ENCODE assay signal across 9 cellular contexts in the genomic region with DNA sequence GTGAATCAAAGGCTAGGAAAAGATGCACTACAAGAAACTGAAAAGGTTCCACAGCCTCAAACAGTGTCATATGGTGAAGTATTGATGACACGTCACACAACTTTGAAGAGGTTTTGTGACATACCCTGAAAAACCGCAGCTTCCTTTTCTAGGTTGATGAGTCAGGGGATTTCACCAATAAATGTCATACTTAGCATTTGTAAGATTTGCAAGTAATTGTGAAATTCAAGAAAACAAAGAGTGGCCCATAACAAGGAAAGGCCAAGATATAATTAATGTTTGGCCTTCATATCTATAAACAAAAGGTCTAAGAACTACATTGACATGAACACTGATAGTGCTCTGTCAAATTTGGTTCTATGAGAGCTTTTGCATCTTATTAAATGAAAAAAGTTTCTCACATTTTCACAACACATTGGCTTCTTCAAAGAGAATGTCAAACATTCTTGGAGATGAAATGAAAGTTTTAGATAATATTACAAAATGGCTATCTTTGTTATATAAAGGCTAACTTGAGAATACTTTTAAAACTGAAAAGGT.
A peak's percentile ranks its signal among the peaks of the same experiment; 100 is the strongest.
DNase-seq lines count a peak whose midpoint lies in the region; ATAC-seq and TF ChIP-seq lines count a peak whose summit lies in the region.
"Had no signal": no experiment of that assay in that cellular context is flagged by ENCODE, and none has a peak within 500 bp of the region (broad histone marks: within the 10 kb centered on the region; RNA-seq: fewer than 3 reads in every experiment).

No MANE protein-coding gene starts in this region.

- peak overlapping the region; percentile 54 for H3K27ac ChIP-seq in OCI-LY3 (ENCODE audit: low read length)
- H3K27ac ChIP-seq: thoracic aorta had no signal

- peaks cover 5% of the 10 kb centered on the region; the same call in 1 of the 2 replicates for H3K27me3 ChIP-seq in OCI-LY3 (ENCODE audit: low read depth, low read length)

- peak; percentile 54 for ATAC-seq in Right ventricle myocardium inferior
- peak; percentile 97 for ATAC-seq in HG02885 (IDR thresholded peaks at IDR 0.05; ENCODE audit: poor library complexity, unreplicated experiment)
- ATAC-seq in natural killer cell treated with Interleukin-12 subunit alpha and Interleukin-12 subunit beta and Interleukin-15 and Interleukin-18, amount 100 ng/mL, for 72 hours, result peak; percentile 82 to 84

- TF ChIP-seq CTCF in OCI-LY3 (IDR thresholded peaks at IDR 0.05; ENCODE audit: low read depth, low read length) (no peak), progenitor cell of endocrine pancreas (IDR thresholded peaks at IDR 0.05; ENCODE audit: unreplicated experiment) (no peak)

- DNase-seq in Right ventricle myocardium inferior (ENCODE audit: missing footprints) (no peak), cardiac septum (ENCODE audit: low spot score) (no peak), amniotic stem cell (lab: John Stamatoyannopoulos, UW) (peak; percentile 88), progenitor cell of endocrine pancreas (ENCODE audit: low spot score, unreplicated experiment) (no peak), hypothalamus (lab: John Stamatoyannopoulos, UW) (no peak)
- peak; percentile 85 for DNase-seq in natural killer cell treated with Interleukin-12 subunit alpha and Interleukin-12 subunit beta and Interleukin-15 and Interleukin-18, amount 100 ng/mL, for 72 hours (ENCODE audit: low spot score)

- H3K9me3 ChIP-seq in OCI-LY3 (ENCODE audit: insufficient read depth, low read length), result peaks cover 10% of the 10 kb centered on the region

- peak overlapping the region; percentile 100 for H3K27ac Mint-ChIP-seq in natural killer cell treated with Interleukin-12 subunit alpha and Interleukin-12 subunit beta and Interleukin-15 and Interleukin-18, amount 100 ng/mL, for 72 hours
- no peak overlapping the region for H3K27ac Mint-ChIP-seq in progenitor cell of endocrine pancreas

- peak overlapping the region; percentile 43 for H3K4me3 ChIP-seq in OCI-LY3 (ENCODE audit: low read length)
- H3K4me3 ChIP-seq: thoracic aorta had no signal

- H4K20me1 ChIP-seq in OCI-LY3 (ENCODE audit: insufficient read depth, low read length), result no peaks in the 10 kb centered on the region

- intact Hi-C loops in Right ventricle myocardium inferior (cut with DNase I) (no loop called here), cardiac septum (cut with DNase I) (no loop called here)

- peak overlapping the region; percentile 75 for H3K4me2 ChIP-seq in OCI-LY3 (ENCODE audit: low read length)

- peaks cover 15% of the 10 kb centered on the region for H3K36me3 ChIP-seq in OCI-LY3 (replicated peaks; ENCODE audit: low read depth, low read length)
- H3K36me3 ChIP-seq: thoracic aorta had no signal

- H3K4me1 ChIP-seq in OCI-LY3 (ENCODE audit: low read length), result peaks cover 36% of the 10 kb centered on the region

- peaks cover 0 to 5% of the 10 kb centered on the region in 2 donors for H3K27me3 Mint-ChIP-seq in natural killer cell treated with Interleukin-12 subunit alpha and Interleukin-12 subunit beta and Interleukin-15 and Interleukin-18, amount 100 ng/mL, for 72 hours
- H3K27me3 Mint-ChIP-seq in progenitor cell of endocrine pancreas, result no peaks in the 10 kb centered on the region

- H2AFZ ChIP-seq in OCI-LY3 (ENCODE audit: low read depth, low read length), result no peak overlapping the region

- peaks cover 59% of the 10 kb centered on the region for H3K36me3 Mint-ChIP-seq in natural killer cell treated with Interleukin-12 subunit alpha and Interleukin-12 subunit beta and Interleukin-15 and Interleukin-18, amount 100 ng/mL, for 72 hours
- H3K36me3 Mint-ChIP-seq in progenitor cell of endocrine pancreas (ENCODE audit: insufficient read depth), result peaks cover 2% of the 10 kb centered on the region

- H3K4me1 Mint-ChIP-seq in natural killer cell treated with Interleukin-12 subunit alpha and Interleukin-12 subunit beta and Interleukin-15 and Interleukin-18, amount 100 ng/mL, for 72 hours (ENCODE audit: low read depth in 2 of 2), result peaks cover 47 to 61% of the 10 kb centered on the region in 2 donors
- no peaks in the 10 kb centered on the region for H3K4me1 Mint-ChIP-seq in progenitor cell of endocrine pancreas (ENCODE audit: low read depth)

- H3K9me3 Mint-ChIP-seq in natural killer cell treated with Interleukin-12 subunit alpha and Interleukin-12 subunit beta and Interleukin-15 and Interleukin-18, amount 100 ng/mL, for 72 hours, result peaks cover 22% of the 10 kb centered on the region
- peaks cover 29% of the 10 kb centered on the region for H3K9me3 Mint-ChIP-seq in progenitor cell of endocrine pancreas (ENCODE audit: low read depth)

- H3K79me2 ChIP-seq in OCI-LY3 (ENCODE audit: low read length), result no peaks in the 10 kb centered on the region

- H3K4me3 Mint-ChIP-seq in natural killer cell treated with Interleukin-12 subunit alpha and Interleukin-12 subunit beta and Interleukin-15 and Interleukin-18, amount 100 ng/mL, for 72 hours, result peak overlapping the region; percentile 86
- no peak overlapping the region for H3K4me3 Mint-ChIP-seq in progenitor cell of endocrine pancreas (ENCODE audit: low read depth)

- H3K9ac ChIP-seq in OCI-LY3 (ENCODE audit: low read length), result 0 out of 2 replicates have a peak overlapping the region, but pooled peaks have one; percentile 27

Comparison
In these comparisons a context has a peak if more than half of its experiments do, and no peak if none do; other contexts are left out.
1. DNase-seq: peak in amniotic stem cell (single experiment) and natural killer cell treated with Interleukin-12 subunit alpha and Interleukin-12 subunit beta and Interleukin-15 and Interleukin-18, amount 100 ng/mL, for 72 hours (single experiment); none in Right ventricle myocardium inferior (single experiment), cardiac septum (single experiment), progenitor cell of endocrine pancreas (single experiment) and hypothalamus (0 of 51).
2. Peak in every context shown above with its lines, with median percentiles within 50 percentile points of each other: ATAC-seq.